ENCODE assay signal across 11 cellular contexts in the genomic region with DNA sequence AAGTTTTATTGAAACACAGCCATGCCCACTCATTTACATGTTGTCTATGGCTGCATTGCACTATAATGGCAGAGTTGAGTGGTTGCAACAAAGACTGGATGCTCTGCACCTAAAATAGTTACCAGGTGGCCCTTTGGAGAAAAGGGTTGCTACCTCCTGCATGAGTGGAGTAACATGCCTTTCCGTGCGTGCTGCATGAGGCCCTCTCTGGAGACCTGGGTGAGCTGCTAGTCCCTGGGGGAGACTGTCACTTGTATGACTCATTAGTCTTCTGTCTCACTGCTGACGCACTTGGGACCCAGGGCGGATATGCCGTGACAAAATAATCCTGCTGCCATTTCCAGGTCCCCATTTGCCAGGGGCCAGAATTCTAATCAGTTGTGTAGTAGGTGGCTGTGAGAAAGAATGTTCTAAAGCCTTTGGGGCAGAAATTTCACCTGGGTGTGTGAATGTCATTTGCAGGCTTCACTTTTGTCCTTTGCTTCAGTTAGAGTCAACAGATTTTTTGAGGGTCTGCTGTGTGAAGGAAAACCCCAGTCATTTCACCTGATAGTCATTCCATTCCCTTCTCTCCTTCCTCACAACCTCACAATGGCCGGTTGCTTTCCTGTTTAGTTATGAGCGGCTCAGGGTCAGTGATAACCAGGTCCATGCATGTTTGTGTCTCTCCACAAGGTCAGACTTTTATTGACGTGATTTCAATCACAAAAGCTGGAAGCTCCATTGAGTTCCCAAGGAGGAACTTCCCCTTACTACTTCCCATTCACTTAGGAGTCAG.
DNase-seq lines count a peak whose midpoint lies in the region; ATAC-seq, FAIRE-seq and TF ChIP-seq lines count a peak whose summit lies in the region.
"Had no signal": no experiment of that assay in that cellular context is flagged by ENCODE, and none has a peak within 500 bp of the region (broad histone marks: within the 10 kb centered on the region; RNA-seq: fewer than 3 reads in every experiment).

No MANE protein-coding gene starts in this region.

- 0 out of 2 replicates have a peak, but pooled peaks have one; percentile 10 for TF ChIP-seq RAD21 in HepG2 (CRISPR knock-in tag; IDR thresholded peaks at IDR 0.05)

- peaks cover 12 to 37% of the 10 kb centered on the region in 2 donors for H3K27me3 Mint-ChIP-seq in effector memory CD8-positive, alpha-beta T cell

- 57% methylated on average over 3 of the region's 8 CpGs for WGBS in HepG2 (ENCODE audit: low lambda C conversion rate)

- H3K4me3 ChIP-seq in HepG2 (replicated peaks in 1 of 3; ENCODE audit: insufficient read depth in 1 of 3, low read depth in 2 of 3, low read length in 3 of 3) = no peak overlapping the region

- no peaks in the 10 kb centered on the region for H3K9me3 Mint-ChIP-seq in effector memory CD8-positive, alpha-beta T cell

- TF ChIP-seq POLR2A in HepG2 (IDR thresholded peaks at IDR 0.05; ENCODE audit: insufficient read depth in 1 of 2, low read depth in 2 of 2, low read length in 2 of 2) = no peak

- POLR2A ChIA-PET in HepG2 (lab: Yijun Ruan, JAX) = interaction anchor here (1.1 kb wide), 1 partner anchor 9 kb away, joined by 4 read pairs; no protein-coding TSS in a partner anchor

- H3K36me3 Mint-ChIP-seq in effector memory CD8-positive, alpha-beta T cell (ENCODE audit: insufficient read depth) = no peaks in the 10 kb centered on the region

- no TSS peak for BruUV-seq in HepG2 (replicated peaks; lab: Mats Ljungman, UMichigan)

- H3K27ac Mint-ChIP-seq in effector memory CD8-positive, alpha-beta T cell = no peak overlapping the region

- peaks cover 2 to 23% of the 10 kb centered on the region in 2 experiments; a peak in 3 of 5 replicates for H3K36me3 ChIP-seq in HepG2 (replicated peaks in 1 of 2; ENCODE audit: control insufficient read depth in 1 of 2, insufficient read depth in 2 of 2, low read length in 2 of 2)

- in situ Hi-C loops in HepG2 (cut with HindIII; ENCODE audit: extremely low pct_ligation_motif_present, low pct_unique_long_range_greater_than_20kb) = no loop called here

- peak; percentile 70 for ATAC-seq in GM21576 (IDR thresholded peaks at IDR 0.05; ENCODE audit: unreplicated experiment)
- ATAC-seq in HepG2 = peak; percentile 49
- no peak for ATAC-seq in effector memory CD8-positive, alpha-beta T cell (replicated peaks)
- no peak for ATAC-seq in HG02642 (IDR thresholded peaks at IDR 0.05; ENCODE audit: poor library complexity, unreplicated experiment)

- DNase-seq in EH (ENCODE audit: low read depth) (peak; percentile 33), RPMI7951 (ENCODE audit: low read depth) (peak; percentile 98), HepG2 (ENCODE audit: low spot score) (peak; percentile 55), COR-L47 (lab: John Stamatoyannopoulos, UW) (no peak), DMS 273 (lab: John Stamatoyannopoulos, UW; ENCODE audit: unreplicated experiment) (no peak)
- DNase-seq in effector memory CD8-positive, alpha-beta T cell = no peak
- DNase-seq: KBM-7, NCI-H510A treated with DMSO at 0.1 percent for 48 hours had no signal

- H3K4me2 ChIP-seq in HepG2 (ENCODE audit: low read depth, low read length) = peak overlapping the region; percentile 1; the same call in 1 of the 2 replicates

- TF ChIP-seq EP300 in HepG2 (IDR thresholded peaks at IDR 0.05; ENCODE audit: low read depth in 2 of 2, low read length in 2 of 2) (no peak), HepG2 (CRISPR knock-in tag; IDR thresholded peaks at IDR 0.05; ENCODE audit: borderline replicate concordance) (no peak)

- H3K27ac ChIP-seq in HepG2 (ENCODE audit: extremely low read length, insufficient read depth, low read length) = peak overlapping the region; percentile 31

- H3K27me3 ChIP-seq in HepG2 (ENCODE audit: control insufficient read depth in 1 of 2, insufficient read depth in 2 of 2, low read length in 2 of 2) = no peaks in the 10 kb centered on the region

- peaks cover 32% of the 10 kb centered on the region for H3K79me2 ChIP-seq in HepG2 (ENCODE audit: insufficient read depth, low read length)

- no peak overlapping the region for H3K9ac ChIP-seq in HepG2 (ENCODE audit: insufficient read depth, low read depth, low read length)

- no peaks in the 10 kb centered on the region for H3K4me1 Mint-ChIP-seq in effector memory CD8-positive, alpha-beta T cell (ENCODE audit: low read depth in 2 of 2)

- H3K4me3 Mint-ChIP-seq in effector memory CD8-positive, alpha-beta T cell = no peak overlapping the region

- intact Hi-C loops in HepG2 (cut with micrococcal nuclease; ENCODE audit: unreplicated experiment) = loop anchor here (10.0 kb wide), 1 partner anchor 91 kb away; no protein-coding TSS in a partner anchor

- H4K20me1 ChIP-seq in HepG2 (ENCODE audit: insufficient read depth, low read length) = peaks cover 7% of the 10 kb centered on the region; the same call in 1 of the 2 replicates

- no peak overlapping the region for H2AFZ ChIP-seq in HepG2 (ENCODE audit: low read length)

- no peaks in the 10 kb centered on the region for H3K9me3 ChIP-seq in HepG2 (ENCODE audit: low read length)

- no peak for TF ChIP-seq CTCF in HepG2 (CRISPR knock-in tag; IDR thresholded peaks at IDR 0.05)

- H3K4me1 ChIP-seq in HepG2 (ENCODE audit: insufficient read depth, low read length) = peaks cover 70% of the 10 kb centered on the region

- peak; percentile 36 for FAIRE-seq in HepG2 (lab: Jason Lieb, UNC)
- FAIRE-seq: keratinocyte had no signal

- CTCF ChIA-PET in HepG2 (lab: Yijun Ruan, JAX; ENCODE audit: low intra/inter-chr PET ratio, low total read pairs) = no interaction called here

TF ChIP-seq in HepG2, 621 proteins besides CTCF, POLR2A, EP300 and RAD21 (continues in another document):
- 0 out of 2 replicates have a peak, but pooled peaks have one; percentile 2 for TF ChIP-seq DNMT3B (CRISPR knock-in tag; conservative IDR thresholded peaks at IDR 0.05)
- 0 out of 2 replicates have a peak, but pooled peaks have one; percentile 45 for TF ChIP-seq ZNF264 (CRISPR knock-in tag; IDR thresholded peaks at IDR 0.05)
- TF ChIP-seq XBP1 (CRISPR knock-in tag; IDR thresholded peaks at IDR 0.05) = no peak
- TF ChIP-seq ZNF235 (CRISPR knock-in tag; IDR thresholded peaks at IDR 0.05; ENCODE audit: borderline replicate concordance) = no peak
- TF ChIP-seq SOX6 (IDR thresholded peaks at IDR 0.05) = no peak
- TF ChIP-seq SOX6 (CRISPR knock-in tag; IDR thresholded peaks at IDR 0.05) = peak; percentile 69
- TF ChIP-seq, protein P1, sequence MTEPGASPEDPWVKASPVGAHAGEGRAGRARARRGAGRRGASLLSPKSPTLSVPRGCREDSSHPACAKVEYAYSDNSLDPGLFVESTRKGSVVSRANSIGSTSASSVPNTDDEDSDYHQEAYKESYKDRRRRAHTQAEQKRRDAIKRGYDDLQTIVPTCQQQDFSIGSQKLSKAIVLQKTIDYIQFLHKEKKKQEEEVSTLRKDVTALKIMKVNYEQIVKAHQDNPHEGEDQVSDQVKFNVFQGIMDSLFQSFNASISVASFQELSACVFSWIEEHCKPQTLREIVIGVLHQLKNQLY (CRISPR knock-in tag; IDR thresholded peaks at IDR 0.05) = no peak
- TF ChIP-seq CREB1 (IDR thresholded peaks at IDR 0.05) = peak; percentile 36
- TF ChIP-seq CREB1 (CRISPR knock-in tag; IDR thresholded peaks at IDR 0.05) = no peak
- TF ChIP-seq, protein P2, sequence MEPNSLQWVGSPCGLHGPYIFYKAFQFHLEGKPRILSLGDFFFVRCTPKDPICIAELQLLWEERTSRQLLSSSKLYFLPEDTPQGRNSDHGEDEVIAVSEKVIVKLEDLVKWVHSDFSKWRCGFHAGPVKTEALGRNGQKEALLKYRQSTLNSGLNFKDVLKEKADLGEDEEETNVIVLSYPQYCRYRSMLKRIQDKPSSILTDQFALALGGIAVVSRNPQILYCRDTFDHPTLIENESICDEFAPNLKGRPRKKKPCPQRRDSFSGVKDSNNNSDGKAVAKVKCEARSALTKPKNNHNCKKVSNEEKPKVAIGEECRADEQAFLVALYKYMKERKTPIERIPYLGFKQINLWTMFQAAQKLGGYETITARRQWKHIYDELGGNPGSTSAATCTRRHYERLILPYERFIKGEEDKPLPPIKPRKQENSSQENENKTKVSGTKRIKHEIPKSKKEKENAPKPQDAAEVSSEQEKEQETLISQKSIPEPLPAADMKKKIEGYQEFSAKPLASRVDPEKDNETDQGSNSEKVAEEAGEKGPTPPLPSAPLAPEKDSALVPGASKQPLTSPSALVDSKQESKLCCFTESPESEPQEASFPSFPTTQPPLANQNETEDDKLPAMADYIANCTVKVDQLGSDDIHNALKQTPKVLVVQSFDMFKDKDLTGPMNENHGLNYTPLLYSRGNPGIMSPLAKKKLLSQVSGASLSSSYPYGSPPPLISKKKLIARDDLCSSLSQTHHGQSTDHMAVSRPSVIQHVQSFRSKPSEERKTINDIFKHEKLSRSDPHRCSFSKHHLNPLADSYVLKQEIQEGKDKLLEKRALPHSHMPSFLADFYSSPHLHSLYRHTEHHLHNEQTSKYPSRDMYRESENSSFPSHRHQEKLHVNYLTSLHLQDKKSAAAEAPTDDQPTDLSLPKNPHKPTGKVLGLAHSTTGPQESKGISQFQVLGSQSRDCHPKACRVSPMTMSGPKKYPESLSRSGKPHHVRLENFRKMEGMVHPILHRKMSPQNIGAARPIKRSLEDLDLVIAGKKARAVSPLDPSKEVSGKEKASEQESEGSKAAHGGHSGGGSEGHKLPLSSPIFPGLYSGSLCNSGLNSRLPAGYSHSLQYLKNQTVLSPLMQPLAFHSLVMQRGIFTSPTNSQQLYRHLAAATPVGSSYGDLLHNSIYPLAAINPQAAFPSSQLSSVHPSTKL (CRISPR knock-in tag; IDR thresholded peaks at IDR 0.05) = peak; percentile 46
- no peak for TF ChIP-seq ZNF589 (CRISPR knock-in tag; conservative IDR thresholded peaks at IDR 0.05)
- no peak for TF ChIP-seq ZNF30 (CRISPR knock-in tag; IDR thresholded peaks at IDR 0.05)
- no peak for TF ChIP-seq REL (CRISPR knock-in tag; conservative IDR thresholded peaks at IDR 0.05)
- TF ChIP-seq NR2F6 (IDR thresholded peaks at IDR 0.05) = peak; percentile 41; the same call in 1 of the 2 replicates
- peak; percentile 50; the same call in 1 of the 2 replicates for TF ChIP-seq NR2F6 (CRISPR knock-in tag; IDR thresholded peaks at IDR 0.05)
- no peak for TF ChIP-seq RELA (CRISPR knock-in tag; IDR thresholded peaks at IDR 0.05)
- no peak for TF ChIP-seq RNF2 (conservative IDR thresholded peaks at IDR 0.05; ENCODE audit: low read depth)
- TF ChIP-seq ZNF83 (CRISPR knock-in tag; IDR thresholded peaks at IDR 0.05; ENCODE audit: borderline replicate concordance) = no peak
- TF ChIP-seq ESRRA (CRISPR knock-in tag; IDR thresholded peaks at IDR 0.05; ENCODE audit: low read depth) = 0 out of 2 replicates have a peak, but pooled peaks have one; percentile 56

Comparison
In these comparisons a context has a peak if more than half of its experiments do, and no peak if none do; other contexts are left out.
1. DNase-seq: peak in EH (single experiment), RPMI7951 (single experiment) and HepG2 (single experiment); none in effector memory CD8-positive, alpha-beta T cell (0 of 3), COR-L47 (single experiment) and DMS 273 (single experiment).
2. ATAC-seq: peak in GM21576 (single experiment) and HepG2 (single experiment); none in effector memory CD8-positive, alpha-beta T cell (single experiment) and HG02642 (single experiment).